ENCODE assay signal across 20 cellular contexts in the genomic region with DNA sequence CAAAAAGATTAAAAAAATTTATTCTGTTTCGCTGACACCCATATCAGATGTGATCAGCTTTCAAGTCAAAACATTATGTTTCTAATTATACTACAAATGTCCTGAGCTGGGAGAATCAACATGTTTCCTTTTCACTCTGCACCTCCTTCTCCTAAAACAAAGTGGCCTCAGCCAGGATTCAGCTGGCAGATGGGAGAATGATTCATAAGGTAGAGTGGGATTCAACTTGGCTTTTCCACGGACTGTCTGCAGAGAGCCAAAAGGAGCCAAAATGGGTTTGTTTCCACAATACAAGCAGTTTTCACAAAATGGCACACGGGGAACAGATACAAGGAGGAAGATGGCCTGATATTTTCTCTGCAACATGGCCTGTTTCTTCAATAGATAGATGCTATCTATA.
DNase-seq lines count a peak whose midpoint lies in the region; ATAC-seq, FAIRE-seq and TF ChIP-seq lines count a peak whose summit lies in the region.
"Had no signal": no experiment of that assay in that cellular context is flagged by ENCODE, and none has a peak within 500 bp of the region (broad histone marks: within the 10 kb centered on the region; RNA-seq: fewer than 3 reads in every experiment).

No MANE protein-coding gene starts in this region.

- ATAC-seq in gastrocnemius medialis = no peak
- ATAC-seq: CD8-positive, alpha-beta T cell; HCT116; HepG2 had no signal

- no peaks in the 10 kb centered on the region for H3K36me3 ChIP-seq in KOPT-K1 (ENCODE audit: insufficient read depth, low read length)
- no peaks in the 10 kb centered on the region for H3K36me3 ChIP-seq in gastrocnemius medialis

- in situ Hi-C loops in gastrocnemius medialis (cut with MboI; ENCODE audit: low sequenced_read_pairs in 4 of 4) = no loop called here

- H3K9me3 ChIP-seq in KOPT-K1 (ENCODE audit: insufficient read depth, low read length, poor library complexity, severe bottlenecking) (no peaks in the 10 kb centered on the region), gastrocnemius medialis (no peaks in the 10 kb centered on the region)

- peak; percentile 93 for FAIRE-seq in endometrium (lab: Jason Lieb, UNC)
- FAIRE-seq: A204.1, D721Med, GM12892, H54, HepG2, HTR-8/SVneo had no signal

- no peaks in the 10 kb centered on the region for H3K4me1 ChIP-seq in gastrocnemius medialis

- intact Hi-C loops in gastrocnemius medialis (cut with DNase I; ENCODE audit: low total_unique reads) = no loop called here

- TF ChIP-seq CTCF in gastrocnemius medialis (IDR thresholded peaks at IDR 0.05 in 4 of 5, conservative IDR thresholded peaks at IDR 0.05 in 1 of 5) = no peak

- H3K27me3 ChIP-seq in gastrocnemius medialis = no peaks in the 10 kb centered on the region

- peak; percentile 8 for DNase-seq in middle frontal gyrus (ENCODE audit: extremely low spot score, low spot score)
- no peak for DNase-seq in substantia nigra (lab: John Stamatoyannopoulos, UW)
- DNase-seq in gastrocnemius medialis = no peak
- DNase-seq in activated CD4-positive, CD25-positive, alpha-beta regulatory T cell (lab: John Stamatoyannopoulos, UW) = no peak
- DNase-seq in NCI-H446 (lab: John Stamatoyannopoulos, UW) = no peak
- DNase-seq: CD8-positive, alpha-beta T cell; COR-L47; DMS153; DMS79 treated with DMSO at 0.1 percent for 48 hours; EL; GDM1 had no signal

- TF ChIP-seq POLR2A in gastrocnemius medialis (IDR thresholded peaks at IDR 0.05) = no peak

- no peak overlapping the region for H3K4me3 ChIP-seq in gastrocnemius medialis

- peak overlapping the region; percentile 10 for H3K27ac ChIP-seq in KOPT-K1 (ENCODE audit: low read depth, low read length, poor library complexity, severe bottlenecking)
- H3K27ac ChIP-seq in substantia nigra (ENCODE audit: low read depth, low read length, poor library complexity, severe bottlenecking) = no peak overlapping the region
- H3K27ac ChIP-seq in gastrocnemius medialis = no peak overlapping the region
